Comparison of ENCODE assay signal across 1 cellular context in the genomic region with DNA sequence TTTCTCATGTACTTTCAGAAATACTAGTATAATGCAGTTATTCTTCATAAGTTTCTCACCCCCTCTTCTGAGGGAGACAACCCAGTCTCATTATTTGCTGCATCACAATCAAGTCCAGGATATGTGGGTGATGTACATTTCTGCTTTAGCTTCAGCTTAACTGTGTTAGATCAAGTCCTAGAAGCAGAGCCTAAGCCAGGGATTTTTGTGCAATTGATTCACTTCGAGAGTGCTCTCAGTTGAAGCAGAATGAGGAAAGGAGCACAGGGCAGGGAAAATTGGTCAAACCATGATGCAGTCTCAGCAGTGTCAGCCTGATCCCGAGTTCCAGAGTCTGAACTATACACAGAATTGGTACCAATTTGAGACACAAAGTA.
TF ChIP-seq lines count a peak whose summit lies in the region.

No MANE protein-coding gene starts in this region.

TF ChIP-seq in IMR-90, 13 proteins besides CTCF, POLR2A, EP300 and RAD21:
- TF ChIP-seq CEBPB (IDR thresholded peaks at IDR 0.05; ENCODE audit: low read depth, low read length), result no peak
- TF ChIP-seq, protein P1, sequence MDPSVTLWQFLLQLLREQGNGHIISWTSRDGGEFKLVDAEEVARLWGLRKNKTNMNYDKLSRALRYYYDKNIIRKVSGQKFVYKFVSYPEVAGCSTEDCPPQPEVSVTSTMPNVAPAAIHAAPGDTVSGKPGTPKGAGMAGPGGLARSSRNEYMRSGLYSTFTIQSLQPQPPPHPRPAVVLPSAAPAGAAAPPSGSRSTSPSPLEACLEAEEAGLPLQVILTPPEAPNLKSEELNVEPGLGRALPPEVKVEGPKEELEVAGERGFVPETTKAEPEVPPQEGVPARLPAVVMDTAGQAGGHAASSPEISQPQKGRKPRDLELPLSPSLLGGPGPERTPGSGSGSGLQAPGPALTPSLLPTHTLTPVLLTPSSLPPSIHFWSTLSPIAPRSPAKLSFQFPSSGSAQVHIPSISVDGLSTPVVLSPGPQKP (IDR thresholded peaks at IDR 0.05; ENCODE audit: borderline replicate concordance, low read depth, low read length), result no peak
- no peak for TF ChIP-seq MAFK (IDR thresholded peaks at IDR 0.05; ENCODE audit: low read depth, low read length)
- TF ChIP-seq CHD1 (IDR thresholded peaks at IDR 0.05; ENCODE audit: low read depth, low read length), result no peak
- no peak for TF ChIP-seq SMC3 (IDR thresholded peaks at IDR 0.05; ENCODE audit: low read depth, low read length)
